ENCODE assay signal across 20 cellular contexts in genomic region chr22:44431256-44431655, GRCh38.
DNase-seq lines count a peak whose midpoint lies in the region; ATAC-seq, FAIRE-seq and TF ChIP-seq lines count a peak whose summit lies in the region.
"Had no signal": no experiment of that assay in that cellular context is flagged by ENCODE, and none has a peak within 500 bp of the region (broad histone marks: within the 10 kb centered on the region; RNA-seq: fewer than 3 reads in every experiment).

No MANE protein-coding gene starts in this region.

- H3K4me1 ChIP-seq in heart left ventricle: no peaks in the 10 kb centered on the region
- no peaks in the 10 kb centered on the region for H3K4me1 ChIP-seq in kidney (ENCODE audit: control insufficient read depth in 1 of 2, insufficient read depth in 1 of 2, low read depth in 1 of 2, low read length in 2 of 2)
- H3K4me1 ChIP-seq in tibial artery: no peaks in the 10 kb centered on the region
- H3K4me1 ChIP-seq: BLaER1 had no signal

- H3K9ac ChIP-seq in kidney (ENCODE audit: low read length in 2 of 2): no peak overlapping the region
- H3K9ac ChIP-seq: BLaER1 had no signal

- no peaks in the 10 kb centered on the region for H3K36me3 ChIP-seq in heart left ventricle
- no peaks in the 10 kb centered on the region for H3K36me3 ChIP-seq in kidney (ENCODE audit: control insufficient read depth in 1 of 2, insufficient read depth in 2 of 2, low read length in 2 of 2)
- no peaks in the 10 kb centered on the region for H3K36me3 ChIP-seq in tibial artery
- H3K36me3 ChIP-seq: BLaER1 had no signal

- ATAC-seq in Right ventricle myocardium inferior: no peak
- ATAC-seq in heart left ventricle: no peak
- ATAC-seq in HG03354 (IDR thresholded peaks at IDR 0.05; ENCODE audit: poor library complexity, severe bottlenecking, unreplicated experiment): no peak
- ATAC-seq in HG03378 (IDR thresholded peaks at IDR 0.05; ENCODE audit: unreplicated experiment): no peak
- ATAC-seq: GM23338, HCT116, HepG2 had no signal

- H3K9me3 ChIP-seq in heart left ventricle: no peaks in the 10 kb centered on the region
- H3K9me3 ChIP-seq in kidney (ENCODE audit: control insufficient read depth in 1 of 2, low read length in 2 of 2): no peaks in the 10 kb centered on the region
- H3K9me3 ChIP-seq in tibial artery: no peaks in the 10 kb centered on the region
- H3K9me3 ChIP-seq: BLaER1 had no signal

- TF ChIP-seq POLR2A in heart left ventricle (IDR thresholded peaks at IDR 0.05): no peak

- DNase-seq in Right ventricle myocardium inferior (ENCODE audit: missing footprints) (peak; percentile 15), heart left ventricle (no peak), kidney (peak; percentile 24), posterior vena cava (ENCODE audit: low spot score) (peak; percentile 42), tibial artery (peak; percentile 4 to 46), HT-29 (ENCODE audit: low spot score) (no peak)
- DNase-seq: 8988T; CD4-positive, alpha-beta memory T cell; DMS153; DMS79; GDM1; HFFc6 had no signal

- H3K27ac ChIP-seq in heart left ventricle: no peak overlapping the region
- no peak overlapping the region for H3K27ac ChIP-seq in kidney (ENCODE audit: low read depth in 2 of 2, low read length in 2 of 2)
- H3K27ac ChIP-seq in tibial artery: no peak overlapping the region
- H3K27ac ChIP-seq: BLaER1 had no signal

- TF ChIP-seq CTCF in heart left ventricle (IDR thresholded peaks at IDR 0.05) (no peak), kidney (IDR thresholded peaks at IDR 0.05; ENCODE audit: borderline replicate concordance, extremely low read depth, insufficient read depth) (no peak), tibial artery (IDR thresholded peaks at IDR 0.05) (no peak)

- H3K27me3 ChIP-seq in heart left ventricle (peaks cover 0 to 7% (median 0%) of the 10 kb centered on the region in 9 donors), tibial artery (peaks cover 0 to 26% of the 10 kb centered on the region in 2 donors)
- H3K27me3 ChIP-seq: BLaER1 had no signal

- no peak for FAIRE-seq in kidney (lab: Jason Lieb, UNC)
- FAIRE-seq: GM12892, H54, HepG2 had no signal

- H3K4me3 ChIP-seq in heart left ventricle: no peak overlapping the region
- no peak overlapping the region for H3K4me3 ChIP-seq in kidney (ENCODE audit: low read length in 2 of 2)
- H3K4me3 ChIP-seq in tibial artery: no peak overlapping the region
- H3K4me3 ChIP-seq: BLaER1, GM23338 had no signal

- intact Hi-C loops in Right ventricle myocardium inferior (cut with DNase I) (no loop called here), heart left ventricle (cut with DNase I) (loop anchor here in 1 of 10 donors (10.0 kb wide), 1 partner anchor 194 kb away; no protein-coding TSS in a partner anchor), kidney (cut with DNase I) (no loop called here), posterior vena cava (cut with DNase I) (no loop called here), tibial artery (cut with DNase I; ENCODE audit: low total_unique reads) (no loop called here)

- whole genome bisulfite sequencing in heart left ventricle, 4 donors: 77 to 91% (median 90%) methylated on average over 4 of the region's 4 CpGs

Comparison
In these comparisons a context has a peak if more than half of its experiments do, and no peak if none do; other contexts are left out.
1. DNase-seq: peak in Right ventricle myocardium inferior (single experiment), kidney (single experiment), posterior vena cava (single experiment) and tibial artery (2 of 2); none in heart left ventricle (0 of 5) and HT-29 (single experiment).